9 cellular contexts compared by ENCODE assay signal in the genomic region with DNA sequence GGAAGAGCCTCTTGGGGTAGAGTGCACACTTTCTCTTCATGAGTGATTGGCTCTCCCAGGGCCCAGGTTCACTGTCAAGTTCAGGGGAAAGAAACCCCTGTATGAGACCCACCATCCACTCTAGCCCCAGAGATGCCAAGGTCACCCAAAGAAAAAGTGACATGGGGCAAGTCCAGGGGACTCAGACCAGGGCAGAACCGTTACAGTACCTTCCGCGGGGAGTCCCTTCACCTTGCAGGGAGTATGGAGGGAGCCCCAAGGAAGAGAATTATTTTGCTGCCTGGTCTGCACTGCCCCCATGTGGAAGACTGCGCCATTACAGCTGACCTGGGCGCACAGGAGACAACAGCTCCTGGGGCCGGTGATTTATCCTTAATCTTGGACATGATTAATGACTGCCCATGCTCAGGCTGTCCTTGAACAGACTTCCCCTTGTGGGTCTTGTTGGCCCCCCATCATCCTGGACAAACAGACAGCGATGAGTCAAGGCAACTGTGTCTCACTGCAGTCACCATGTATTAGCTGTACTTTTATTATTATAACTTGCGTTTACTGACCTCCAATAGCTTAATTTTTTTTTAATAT. TPM values are rescaled to one million over a fixed set of nuclear protein-coding genes. Genes with fewer than 3 reads are reported as not detected.
DNase-seq lines count a peak whose midpoint lies in the region; ATAC-seq, FAIRE-seq and TF ChIP-seq lines count a peak whose summit lies in the region.
"Had no signal": no experiment of that assay in that cellular context is flagged by ENCODE, and none has a peak within 500 bp of the region (broad histone marks: within the 10 kb centered on the region; RNA-seq: fewer than 3 reads in every experiment).

No MANE protein-coding gene starts in this region.

- H2BK120ac ChIP-seq in trophoblast cell (ENCODE audit: insufficient read depth, low read length, poor library complexity), result no peak overlapping the region

- no peak overlapping the region for H4K8ac ChIP-seq in trophoblast cell (ENCODE audit: low read depth, low read length)

- FAIRE-seq in D721Med (lab: Jason Lieb, UNC), result no peak

- no peak overlapping the region for H3K14ac ChIP-seq in trophoblast cell (ENCODE audit: low read length)

- peak; percentile 86 for TF ChIP-seq CTCF in D721Med (IDR thresholded peaks at IDR 0.05; ENCODE audit: insufficient read depth, missing control alignments)
- peak; percentile 98 for TF ChIP-seq CTCF in HFFc6 (IDR thresholded peaks at IDR 0.05)

- peaks cover 4% of the 10 kb centered on the region for H3K79me1 ChIP-seq in trophoblast cell (ENCODE audit: low read length)

- H2AFZ ChIP-seq in trophoblast cell (ENCODE audit: insufficient read depth, low read length, poor library complexity), result no peak overlapping the region

- no peaks in the 10 kb centered on the region for H3K9me3 Mint-ChIP-seq in HFFc6
- H3K9me3 Mint-ChIP-seq: T-helper 1 cell treated with Interleukin-12 subunit alpha and Interleukin-12 subunit beta and Interleukin-4 antibody, amounts not matched to agents 30 μg/mL and 1 μg/mL, for 36 hours had no signal

- no peak overlapping the region for H2BK12ac ChIP-seq in trophoblast cell (ENCODE audit: low read length)

- no peaks in the 10 kb centered on the region for H3K9me3 ChIP-seq in trophoblast cell (ENCODE audit: insufficient read depth, low read depth, low read length)
- no peaks in the 10 kb centered on the region for H3K9me3 ChIP-seq in aorta (ENCODE audit: control insufficient read depth, low read length)

- no peak overlapping the region for H3K4me3 Mint-ChIP-seq in HFFc6
- H3K4me3 Mint-ChIP-seq: T-helper 1 cell treated with Interleukin-12 subunit alpha and Interleukin-12 subunit beta and Interleukin-4 antibody, amounts not matched to agents 30 μg/mL and 1 μg/mL, for 36 hours had no signal

- H4K91ac ChIP-seq in trophoblast cell (ENCODE audit: low read depth, low read length), result no peak overlapping the region

- H3K4ac ChIP-seq in trophoblast cell (ENCODE audit: low read depth, low read length), result no peak overlapping the region

- no peak overlapping the region for H3K4me2 ChIP-seq in trophoblast cell (ENCODE audit: low read length)

- no peak for DNase-seq in D721Med (ENCODE audit: insufficient read length, low spot score)
- DNase-seq in HFFc6, result peak; percentile 57
- peak; percentile 55 for DNase-seq in RPMI8226
- peak; percentile 26 for DNase-seq in activated gamma-delta T cell treated with anti-CD3 and anti-CD28 coated beads, Interleukin-2, amount 50 U/mL, for 16 hours (ENCODE audit: low read depth)
- DNase-seq in germinal center (ENCODE audit: low spot score), result peak; percentile 60
- peak; percentile 67 to 81 for DNase-seq in trophoblast cell
- peak in 1 of 2 donors; percentile 85 for DNase-seq in aorta
- no peak for DNase-seq in NCI-H2081 treated with DMSO at 0.1 percent for 48 hours (lab: John Stamatoyannopoulos, UW)

- H3K36me3 Mint-ChIP-seq in HFFc6 (ENCODE audit: low read depth), result peaks cover 17% of the 10 kb centered on the region

- H3K27ac Mint-ChIP-seq in HFFc6, result no peak overlapping the region

- no peak overlapping the region for H3K23ac ChIP-seq in trophoblast cell (ENCODE audit: low read length)

- peaks cover 45% of the 10 kb centered on the region for H3K4me1 Mint-ChIP-seq in HFFc6 (ENCODE audit: low read depth)

- intact Hi-C loops in aorta (cut with DNase I), result loop anchor here (1.0 to 10.0 kb wide), 4 partner anchors 90 to 246 kb away; partner anchors contain the start of genes COG4 (in 1 of the 2) and SF3B3 (in 1 of the 2)

- peaks cover 2% of the 10 kb centered on the region; the same call in 1 of the 2 replicates for H3K27me3 Mint-ChIP-seq in HFFc6 (ENCODE audit: insufficient read depth)

- H3K27me3 ChIP-seq in trophoblast cell (ENCODE audit: insufficient read depth, low read length) (no peaks in the 10 kb centered on the region), aorta (ENCODE audit: control insufficient read depth in 1 of 2, insufficient read depth in 2 of 2, low read length in 1 of 2) (no peaks in the 10 kb centered on the region)

- no peak overlapping the region for H4K12ac ChIP-seq in trophoblast cell (ENCODE audit: low read depth, low read length)

- H3K4me3 ChIP-seq in trophoblast cell (ENCODE audit: low read depth, low read length), result no peak overlapping the region
- no peak overlapping the region for H3K4me3 ChIP-seq in aorta (ENCODE audit: low read length in 2 of 2)

- peak; percentile 81 for ATAC-seq in aorta (ENCODE audit: low FRiP score)

- H3K4me1 ChIP-seq in trophoblast cell (ENCODE audit: control insufficient read depth in 1 of 2, insufficient read depth in 2 of 2, low read length in 2 of 2), result peaks cover 6 to 9% of the 10 kb centered on the region in 2 experiments
- H3K4me1 ChIP-seq in aorta (ENCODE audit: control insufficient read depth in 1 of 2, insufficient read depth in 2 of 2, low read length in 2 of 2), result no peaks in the 10 kb centered on the region

- H3K36me3 ChIP-seq in trophoblast cell (ENCODE audit: control insufficient read depth in 1 of 2, insufficient read depth in 2 of 2, low read length in 2 of 2), result peaks cover 9 to 22% of the 10 kb centered on the region in 2 experiments
- H3K36me3 ChIP-seq in aorta (ENCODE audit: control insufficient read depth in 1 of 2, insufficient read depth in 2 of 2, low read length in 1 of 2), result no peaks in the 10 kb centered on the region

- no peak overlapping the region for H2BK5ac ChIP-seq in trophoblast cell (ENCODE audit: low read depth, low read length, poor library complexity)

- no peak overlapping the region for H3K18ac ChIP-seq in trophoblast cell (ENCODE audit: low read length)

- no CpG with 5 or more reads among the region's 8 CpGs for WGBS in trophoblast cell (ENCODE audit: extremely low coverage, insufficient coverage, insufficient read length)
- WGBS in aorta, 2 donors, result 7 to 9% methylated on average over 8 of the region's 8 CpGs

- no peak overlapping the region for H2AK5ac ChIP-seq in trophoblast cell (ENCODE audit: low read length)

- no peak overlapping the region for H3K9ac ChIP-seq in trophoblast cell (ENCODE audit: low read length)

- no peaks in the 10 kb centered on the region for H3K79me2 ChIP-seq in trophoblast cell (ENCODE audit: control insufficient read depth, insufficient read depth, low read length, poor library complexity)

- H3K27ac ChIP-seq in trophoblast cell (ENCODE audit: low read depth, low read length) (no peak overlapping the region), aorta (ENCODE audit: low read depth in 1 of 2, low read length in 2 of 2) (no peak overlapping the region)

RNA-seq across cellular contexts. Expression of gene VAC14, which starts 29.9 kb away (rescaled TPM):
- 10 to 100 TPM; 34.5 to 45.5 (median 37.6) TPM for total RNA-seq in HFFc6 (2021; fragmentation: NEBNext Ultra II Directional; extraction: Animal tissue kit (Norgen Biotek cat#: 25700))
- 20.7 and 22.3 TPM in 2 replicates for polyA plus RNA-seq in trophoblast cell (2013)
- 10 to 100 TPM; 24.6 to 25.0 TPM for total RNA-seq in aorta
- 10 to 100 TPM; 19.8 to 24.8 TPM for polyA plus RNA-seq in aorta

Comparison
In these comparisons a context has a peak if more than half of its experiments do, and no peak if none do; other contexts are left out.
1. DNase-seq: peak in HFFc6 (single experiment), RPMI8226 (single experiment), activated gamma-delta T cell treated with anti-CD3 and anti-CD28 coated beads, Interleukin-2, amount 50 U/mL, for 16 hours (single experiment), germinal center (single experiment) and trophoblast cell (2 of 2); none in D721Med (single experiment) and NCI-H2081 treated with DMSO at 0.1 percent for 48 hours (single experiment).